ENCODE assay signal across 11 cellular contexts in genomic region chr7:101880536-101881443, GRCh38.
DNase-seq lines count a peak whose midpoint lies in the region; ATAC-seq, FAIRE-seq and TF ChIP-seq lines count a peak whose summit lies in the region.
"Had no signal": no experiment of that assay in that cellular context is flagged by ENCODE, and none has a peak within 500 bp of the region (broad histone marks: within the 10 kb centered on the region; RNA-seq: fewer than 3 reads in every experiment).

No MANE protein-coding gene starts in this region.

- 42 to 46% methylated on average over 7 to 10 of the region's 10 CpGs for WGBS in transverse colon (ENCODE audit: low coverage in 1 of 2), 2 donors
- WGBS in mesendoderm (ENCODE audit: extremely low coverage, insufficient coverage, low lambda C conversion rate), result no CpG with 5 or more reads among the region's 10 CpGs

- TF ChIP-seq POLR2A in breast epithelium (IDR thresholded peaks at IDR 0.05) (no peak), transverse colon (IDR thresholded peaks at IDR 0.05) (no peak)

- no TSS peak for BruUV-seq in MCF 10A (replicated peaks; lab: Mats Ljungman, UMichigan)

- intact Hi-C loops in MCF 10A (cut with micrococcal nuclease) (loop anchor here (5.0 kb wide), 2 partner anchors 247 to 357 kb away; no protein-coding TSS in a partner anchor), breast epithelium (cut with DNase I; ENCODE audit: low total_unique reads) (no loop called here), transverse colon (cut with DNase I; ENCODE audit: low total_unique reads) (loop anchor here (10.0 kb wide), 1 partner anchor 66 kb away; the partner anchor contains the start of gene CUX1)

- POLR2A ChIA-PET in MCF 10A (lab: Yijun Ruan, JAX), result interaction anchor here (0.6 to 3.5 kb wide), 14 partner anchors 8 to 353 kb away, joined by 3 to 17 read pairs (median 4); no protein-coding TSS in a partner anchor

- H3K27me3 ChIP-seq in breast epithelium (no peaks in the 10 kb centered on the region), keratinocyte (ENCODE audit: control insufficient read depth, extremely low read depth, insufficient read depth, low read length) (no peaks in the 10 kb centered on the region), transverse colon (no peaks in the 10 kb centered on the region), mesendoderm (ENCODE audit: insufficient read depth, low read length, poor library complexity) (no peaks in the 10 kb centered on the region)

- in situ Hi-C loops in transverse colon (cut with MboI; ENCODE audit: low pct_ligation_motif_present in 1 of 4, low pct_unique_long_range_greater_than_20kb in 1 of 4, low sequenced_read_pairs in 3 of 4), result no loop called here
- in situ Hi-C loops in GM13976 (cut with MboI; ENCODE audit: low sequenced_read_pairs, unreplicated experiment), result no loop called here

- no peak overlapping the region for H3K23ac ChIP-seq in mesendoderm (ENCODE audit: low read length)

- no peak overlapping the region for H3K18ac ChIP-seq in mesendoderm (ENCODE audit: low read length)

- H3K27ac Mint-ChIP-seq in MCF 10A (ENCODE audit: low read depth, unreplicated experiment), result peak overlapping the region; percentile 99
- H3K27ac Mint-ChIP-seq in activated naive CD8-positive, alpha-beta T cell treated with anti-CD3 and anti-CD28 coated beads, Interleukin-2, amount 50 U/mL, for 24 hours, result peak overlapping the region; percentile 23
- H3K27ac Mint-ChIP-seq: memory B cell had no signal

- H2AK5ac ChIP-seq in mesendoderm (ENCODE audit: low read length), result no peak overlapping the region

- no peak overlapping the region for H3K4ac ChIP-seq in mesendoderm (ENCODE audit: low read depth, low read length)

- H3K36me3 ChIP-seq in breast epithelium (no peaks in the 10 kb centered on the region), keratinocyte (ENCODE audit: control insufficient read depth in 2 of 2, extremely low read depth in 1 of 2, insufficient read depth in 2 of 2, low read length in 2 of 2) (no peaks in the 10 kb centered on the region), transverse colon (no peaks in the 10 kb centered on the region), mesendoderm (ENCODE audit: control insufficient read depth, insufficient read depth, low read length) (no peaks in the 10 kb centered on the region)

- no peaks in the 10 kb centered on the region for H3K27me3 Mint-ChIP-seq in MCF 10A (ENCODE audit: insufficient read depth, unreplicated experiment)
- H3K27me3 Mint-ChIP-seq in activated naive CD8-positive, alpha-beta T cell treated with anti-CD3 and anti-CD28 coated beads, Interleukin-2, amount 50 U/mL, for 24 hours, result no peaks in the 10 kb centered on the region
- H3K27me3 Mint-ChIP-seq: memory B cell had no signal

- no peak overlapping the region for H3K56ac ChIP-seq in mesendoderm (ENCODE audit: low read length)

- no peak for ATAC-seq in activated naive CD8-positive, alpha-beta T cell treated with anti-CD3 and anti-CD28 coated beads, Interleukin-2, amount 50 U/mL, for 24 hours

- DNase-seq in MCF 10A (ENCODE audit: unreplicated experiment) (peak; percentile 81), breast epithelium (ENCODE audit: low spot score in 2 of 2) (no peak), keratinocyte (ENCODE audit: low read depth, low spot score) (peak; percentile 30), transverse colon (no peak), GM13976 (ENCODE audit: low spot score) (no peak), NCI-H1092 (lab: John Stamatoyannopoulos, UW) (no peak), mesendoderm (no peak)
- DNase-seq in activated naive CD8-positive, alpha-beta T cell treated with anti-CD3 and anti-CD28 coated beads, Interleukin-2, amount 50 U/mL, for 24 hours, result no peak
- DNase-seq: DMS79 had no signal

- CTCF ChIA-PET in MCF 10A (lab: Yijun Ruan, JAX), result interaction anchor here (0.6 to 1.5 kb wide), 6 partner anchors 18 to 338 kb away, joined by 3 to 5 read pairs (median 4); no protein-coding TSS in a partner anchor

- H3K9ac ChIP-seq in keratinocyte (ENCODE audit: control insufficient read depth, extremely low read depth, insufficient read depth, low read length) (peak overlapping the region; percentile 75), mesendoderm (ENCODE audit: low read length) (no peak overlapping the region)

- H2BK5ac ChIP-seq in mesendoderm (ENCODE audit: low read length), result no peak overlapping the region

- peak; percentile 91 for FAIRE-seq in keratinocyte (lab: Jason Lieb, UNC)

- H3K4me2 ChIP-seq in keratinocyte (ENCODE audit: control insufficient read depth, extremely low read depth, insufficient read depth, low read depth, low read length), result peak overlapping the region; percentile 75
- no peak overlapping the region for H3K4me2 ChIP-seq in mesendoderm (ENCODE audit: low read length)

- TF ChIP-seq CTCF in MCF 10A (IDR thresholded peaks at IDR 0.05; ENCODE audit: unreplicated experiment) (no peak), breast epithelium (IDR thresholded peaks at IDR 0.05) (no peak), keratinocyte (optimal IDR thresholded peaks at IDR 0.05 in 1 of 3, IDR thresholded peaks at IDR 0.05 in 1 of 3, conservative IDR thresholded peaks at IDR 0.05 in 1 of 3; ENCODE audit: extremely low read depth in 1 of 3, insufficient read depth in 2 of 3, low read length in 3 of 3) (no peak), transverse colon (IDR thresholded peaks at IDR 0.05) (no peak), GM13976 (IDR thresholded peaks at IDR 0.05; ENCODE audit: borderline replicate concordance, control extremely low read depth, extremely low read depth, insufficient read depth, missing control alignments) (no peak)

- H3K27ac ChIP-seq in breast epithelium (no peak overlapping the region), keratinocyte (ENCODE audit: control insufficient read depth, insufficient read depth, low read length) (peak overlapping the region; percentile 97), transverse colon (peak overlapping the region; percentile 87 to 90 (median 88)), mesendoderm (ENCODE audit: low read depth, low read length) (no peak overlapping the region)
- H3K27ac ChIP-seq: SK-N-MC had no signal

- no peaks in the 10 kb centered on the region for H3K9me3 Mint-ChIP-seq in MCF 10A (ENCODE audit: unreplicated experiment)
- no peaks in the 10 kb centered on the region for H3K9me3 Mint-ChIP-seq in activated naive CD8-positive, alpha-beta T cell treated with anti-CD3 and anti-CD28 coated beads, Interleukin-2, amount 50 U/mL, for 24 hours
- H3K9me3 Mint-ChIP-seq: memory B cell had no signal

- H4K20me1 ChIP-seq in keratinocyte (ENCODE audit: control insufficient read depth, extremely low read depth, insufficient read depth, low read length), result no peaks in the 10 kb centered on the region

- no peak overlapping the region for H2AFZ ChIP-seq in keratinocyte (ENCODE audit: control insufficient read depth, low read length)

- H2BK15ac ChIP-seq in mesendoderm (replicated peaks; ENCODE audit: low read depth), result no peak overlapping the region

- TF ChIP-seq EP300 in transverse colon (IDR thresholded peaks at IDR 0.05; ENCODE audit: low read depth), result no peak

- no peaks in the 10 kb centered on the region for H3K9me1 ChIP-seq in keratinocyte (ENCODE audit: control insufficient read depth, extremely low read depth, insufficient read depth, low read length)

- H3K79me1 ChIP-seq in mesendoderm (ENCODE audit: low read length), result peaks cover 18% of the 10 kb centered on the region

- H3K9me3 ChIP-seq in breast epithelium (no peaks in the 10 kb centered on the region), keratinocyte (ENCODE audit: control insufficient read depth, low read depth, low read length) (no peaks in the 10 kb centered on the region), transverse colon (no peaks in the 10 kb centered on the region)

- H3K79me2 ChIP-seq in keratinocyte (ENCODE audit: control insufficient read depth, insufficient read depth, low read length), result peaks cover 32% of the 10 kb centered on the region
- peaks cover 93% of the 10 kb centered on the region for H3K79me2 ChIP-seq in mesendoderm (ENCODE audit: control insufficient read depth, insufficient read depth, low read length)

- no peak overlapping the region for H4K5ac ChIP-seq in mesendoderm (ENCODE audit: low read length)

- peaks cover 26% of the 10 kb centered on the region for H3K4me1 Mint-ChIP-seq in MCF 10A (ENCODE audit: insufficient read depth, unreplicated experiment)
- peaks cover 37% of the 10 kb centered on the region for H3K4me1 Mint-ChIP-seq in activated naive CD8-positive, alpha-beta T cell treated with anti-CD3 and anti-CD28 coated beads, Interleukin-2, amount 50 U/mL, for 24 hours

- H3K4me3 Mint-ChIP-seq in MCF 10A (ENCODE audit: unreplicated experiment), result no peak overlapping the region
- no peak overlapping the region for H3K4me3 Mint-ChIP-seq in activated naive CD8-positive, alpha-beta T cell treated with anti-CD3 and anti-CD28 coated beads, Interleukin-2, amount 50 U/mL, for 24 hours
- H3K4me3 Mint-ChIP-seq: memory B cell had no signal

- H2BK120ac ChIP-seq in mesendoderm (ENCODE audit: low read depth, low read length), result no peak overlapping the region

- H3K4me1 ChIP-seq in breast epithelium (peaks cover 0 to 5% of the 10 kb centered on the region in 2 donors), keratinocyte (ENCODE audit: control insufficient read depth, extremely low read depth, insufficient read depth, low read length) (peaks cover 30% of the 10 kb centered on the region), transverse colon (peaks cover 54 to 99% (median 70%) of the 10 kb centered on the region in 4 donors), mesendoderm (ENCODE audit: control insufficient read depth, low read depth, low read length) (peaks cover 20% of the 10 kb centered on the region)

- H4K8ac ChIP-seq in mesendoderm (ENCODE audit: low read depth, low read length), result no peak overlapping the region

- H3K36me3 Mint-ChIP-seq in MCF 10A (ENCODE audit: insufficient read depth, unreplicated experiment), result peaks cover 7% of the 10 kb centered on the region
- no peaks in the 10 kb centered on the region for H3K36me3 Mint-ChIP-seq in activated naive CD8-positive, alpha-beta T cell treated with anti-CD3 and anti-CD28 coated beads, Interleukin-2, amount 50 U/mL, for 24 hours (ENCODE audit: low read depth)
- H3K36me3 Mint-ChIP-seq: memory B cell had no signal

- dilution Hi-C loops in keratinocyte (cut with MboI; ENCODE audit: extremely low pct_ligation_motif_present, low sequenced_read_pairs), result no loop called here

- H3K4me3 ChIP-seq in breast epithelium (no peak overlapping the region), keratinocyte (ENCODE audit: control insufficient read depth in 2 of 3, extremely low read depth in 1 of 3, insufficient read depth in 2 of 3, low read depth in 1 of 3, low read length in 3 of 3) (peak overlapping the region in 1 of 3 experiments; percentile 39), transverse colon (no peak overlapping the region), mesendoderm (ENCODE audit: low read length) (no peak overlapping the region)
- H3K4me3 ChIP-seq: SK-N-MC had no signal

Comparison
In these comparisons a context has a peak if more than half of its experiments do, and no peak if none do; other contexts are left out.
1. DNase-seq: peak in MCF 10A (single experiment) and keratinocyte (single experiment); none in breast epithelium (0 of 2), activated naive CD8-positive, alpha-beta T cell treated with anti-CD3 and anti-CD28 coated beads, Interleukin-2, amount 50 U/mL, for 24 hours (single experiment), transverse colon (single experiment), GM13976 (single experiment), NCI-H1092 (single experiment) and mesendoderm (single experiment).
2. H3K27ac ChIP-seq: peak in keratinocyte (single experiment) and transverse colon (4 of 4); none in breast epithelium (0 of 2) and mesendoderm (single experiment).